In the genomic region with DNA sequence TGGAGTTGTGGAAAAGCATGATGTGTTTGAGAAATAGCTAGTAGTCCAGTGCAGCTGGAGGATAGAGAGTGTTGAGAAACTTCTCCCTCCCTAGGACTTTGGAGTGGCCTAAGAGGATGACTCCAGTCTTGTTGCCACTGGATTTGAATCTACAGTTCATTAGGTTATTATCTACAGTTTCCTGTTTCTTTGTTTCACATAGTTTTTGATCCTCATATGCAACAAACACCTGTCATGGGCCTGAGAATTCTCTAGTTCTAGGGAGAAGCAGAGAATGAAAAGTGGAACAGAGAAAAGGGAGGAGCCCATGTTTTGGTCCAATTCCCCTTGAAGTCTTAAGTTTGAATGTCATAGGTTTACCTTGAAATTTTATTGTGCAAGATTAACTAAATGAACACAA, we compare ENCODE assay signal across 15 cellular contexts.
DNase-seq lines count a peak whose midpoint lies in the region; ATAC-seq and TF ChIP-seq lines count a peak whose summit lies in the region.
"Had no signal": no experiment of that assay in that cellular context is flagged by ENCODE, and none has a peak within 500 bp of the region (broad histone marks: within the 10 kb centered on the region; RNA-seq: fewer than 3 reads in every experiment).

No MANE protein-coding gene starts in this region.

- POLR2A ChIA-PET in GM10248 (lab: Yijun Ruan, JAX) = no interaction called here

- no peaks in the 10 kb centered on the region for H3K4me1 ChIP-seq in suprapubic skin
- H3K4me1 ChIP-seq in tibial artery = no peaks in the 10 kb centered on the region

- ATAC-seq in GM19372 (IDR thresholded peaks at IDR 0.05; ENCODE audit: low read depth, unreplicated experiment) (peak; percentile 98), HG02678 (IDR thresholded peaks at IDR 0.05; ENCODE audit: unreplicated experiment) (peak; percentile 80), HG03432 (IDR thresholded peaks at IDR 0.05; ENCODE audit: unreplicated experiment) (peak; percentile 90)

- DNase-seq in GM10248 (ENCODE audit: extremely low spot score) = peak; percentile 25
- no peak for DNase-seq in suprapubic skin (ENCODE audit: low spot score in 2 of 2)
- no peak for DNase-seq in DMS153 treated with DMSO at 0.1 percent for 48 hours (lab: John Stamatoyannopoulos, UW; ENCODE audit: unreplicated experiment)
- no peak for DNase-seq in endothelial cell (ENCODE audit: low spot score)
- no peak for DNase-seq in tibial artery
- DNase-seq: activated gamma-delta T cell treated with Interleukin-2 at 50 U/mL for 16 hours, DMS53, esophagus squamous epithelium, KG1, NCI-H524, sigmoid colon had no signal

- H3K9me3 ChIP-seq in suprapubic skin = no peaks in the 10 kb centered on the region
- H3K9me3 ChIP-seq in tibial artery = no peaks in the 10 kb centered on the region
- H3K9me3 ChIP-seq: esophagus squamous epithelium, sigmoid colon had no signal

- peaks cover 14% of the 10 kb centered on the region for H3K4me1 Mint-ChIP-seq in endothelial cell (ENCODE audit: unreplicated experiment)
- H3K4me1 Mint-ChIP-seq: central memory CD8-positive, alpha-beta T cell had no signal

- intact Hi-C loops in tibial artery (cut with DNase I; ENCODE audit: low total_unique reads) = no loop called here

- no peak overlapping the region for H3K27ac Mint-ChIP-seq in endothelial cell (ENCODE audit: unreplicated experiment)

- H3K36me3 Mint-ChIP-seq in endothelial cell (ENCODE audit: low read depth, unreplicated experiment) = no peaks in the 10 kb centered on the region

- H3K36me3 ChIP-seq in suprapubic skin = no peaks in the 10 kb centered on the region
- no peaks in the 10 kb centered on the region for H3K36me3 ChIP-seq in tibial artery
- H3K36me3 ChIP-seq: esophagus squamous epithelium, sigmoid colon had no signal

- CTCF ChIA-PET in GM10248 (lab: Yijun Ruan, JAX) = interaction anchor here (0.6 to 0.9 kb wide), 2 partner anchors 10 to 13 kb away, joined by 3 read pairs; no protein-coding TSS in a partner anchor

- no peaks in the 10 kb centered on the region for H3K9me3 Mint-ChIP-seq in endothelial cell (ENCODE audit: unreplicated experiment)
- H3K9me3 Mint-ChIP-seq: central memory CD8-positive, alpha-beta T cell had no signal

- no peak for TF ChIP-seq EP300 in suprapubic skin (IDR thresholded peaks at IDR 0.05)

- H3K4me3 ChIP-seq in suprapubic skin (no peak overlapping the region), tibial artery (no peak overlapping the region)
- H3K4me3 ChIP-seq: esophagus squamous epithelium, sigmoid colon had no signal

- H3K27me3 ChIP-seq in suprapubic skin (no peaks in the 10 kb centered on the region), tibial artery (no peaks in the 10 kb centered on the region)
- H3K27me3 ChIP-seq: esophagus squamous epithelium, sigmoid colon had no signal

- TF ChIP-seq CTCF in GM10248 (IDR thresholded peaks at IDR 0.05; ENCODE audit: control extremely low read depth, extremely low read depth, low read depth, missing control alignments) = no peak
- TF ChIP-seq CTCF in suprapubic skin (IDR thresholded peaks at IDR 0.05) = no peak
- no peak for TF ChIP-seq CTCF in endothelial cell (IDR thresholded peaks at IDR 0.05; ENCODE audit: unreplicated experiment)
- no peak for TF ChIP-seq CTCF in tibial artery (IDR thresholded peaks at IDR 0.05)

- no peak overlapping the region for H3K27ac ChIP-seq in suprapubic skin
- no peak overlapping the region for H3K27ac ChIP-seq in tibial artery
- H3K27ac ChIP-seq: esophagus squamous epithelium, sigmoid colon had no signal

- H3K27me3 Mint-ChIP-seq in endothelial cell (ENCODE audit: unreplicated experiment) = peaks cover 6% of the 10 kb centered on the region
- H3K27me3 Mint-ChIP-seq: central memory CD8-positive, alpha-beta T cell had no signal

- no peak overlapping the region for H3K4me3 Mint-ChIP-seq in endothelial cell (ENCODE audit: unreplicated experiment)
- H3K4me3 Mint-ChIP-seq: central memory CD8-positive, alpha-beta T cell had no signal

- no peak for TF ChIP-seq POLR2A in suprapubic skin (IDR thresholded peaks at IDR 0.05)
